Comparison of ENCODE assay signal across 9 cellular contexts in genomic region chr2:178448968-178449661, GRCh38. TPM values are rescaled to one million over a fixed set of nuclear protein-coding genes. Genes with fewer than 3 reads are reported as not detected.
DNase-seq lines count a peak whose midpoint lies in the region; ATAC-seq and TF ChIP-seq lines count a peak whose summit lies in the region.
"Had no signal": no experiment of that assay in that cellular context is flagged by ENCODE, and none has a peak within 500 bp of the region (broad histone marks: within the 10 kb centered on the region; RNA-seq: fewer than 3 reads in every experiment).

No MANE protein-coding gene starts in this region.

- H3K27me3 ChIP-seq in SU-DHL-6 (ENCODE audit: low read length) = no peaks in the 10 kb centered on the region

- H3K27me3 Mint-ChIP-seq in activated CD4-positive, alpha-beta T cell treated with anti-CD3 and anti-CD28 coated beads, Interleukin-2, amount 10 ng/mL, durations not matched to agents 7 days and 5 days = no peaks in the 10 kb centered on the region
- no peaks in the 10 kb centered on the region for H3K27me3 Mint-ChIP-seq in stimulated activated memory B cell treated with anti-CD40 and anti-IgM and Interleukin-4, amounts not matched to agents 10 μg/mL and 1 μg/mL and 100 μg/mL, for 72 hours

- H3K9ac ChIP-seq in SU-DHL-6 (ENCODE audit: low read length) = peak overlapping the region; percentile 74

- peak overlapping the region; percentile 77 for H3K4me3 ChIP-seq in SU-DHL-6 (ENCODE audit: insufficient read depth, low read length, poor library complexity, severe bottlenecking)
- no peak overlapping the region for H3K4me3 ChIP-seq in fibroblast of the aortic adventitia (ENCODE audit: low read depth, low read length)

- H3K4me2 ChIP-seq in SU-DHL-6 (ENCODE audit: low read depth, low read length, poor library complexity, severe bottlenecking) = peak overlapping the region; percentile 91

- H3K9me2 ChIP-seq in SU-DHL-6 (replicated peaks; ENCODE audit: insufficient read depth, low read length) = no peaks in the 10 kb centered on the region

- H3K79me2 ChIP-seq in SU-DHL-6 (ENCODE audit: insufficient read depth, low read length) = peaks cover 23% of the 10 kb centered on the region

- H3K27ac ChIP-seq in SU-DHL-6 (ENCODE audit: low read depth, low read length) = peak overlapping the region; percentile 91

- peak overlapping the region; percentile 86 for H3K4me3 Mint-ChIP-seq in activated CD4-positive, alpha-beta T cell treated with anti-CD3 and anti-CD28 coated beads, Interleukin-2, amount 10 ng/mL, durations not matched to agents 7 days and 5 days
- H3K4me3 Mint-ChIP-seq in stimulated activated memory B cell treated with anti-CD40 and anti-IgM and Interleukin-4, amounts not matched to agents 10 μg/mL and 1 μg/mL and 100 μg/mL, for 72 hours = peak overlapping the region; percentile 91

- POLR2A ChIA-PET in activated CD4-positive, alpha-beta T cell treated with anti-CD3 and anti-CD28 coated beads, Interleukin-2, amount 10 ng/mL, durations not matched to agents 7 days and 5 days (lab: Charles Lee) = interaction anchor here (1.1 to 1.3 kb wide), 2 partner anchors 20 to 334 kb away, joined by 3 to 5 read pairs; no protein-coding TSS in a partner anchor

- H4K20me1 ChIP-seq in SU-DHL-6 (ENCODE audit: low read depth, low read length) = no peaks in the 10 kb centered on the region

- H3K27ac Mint-ChIP-seq in activated CD4-positive, alpha-beta T cell treated with anti-CD3 and anti-CD28 coated beads, Interleukin-2, amount 10 ng/mL, durations not matched to agents 7 days and 5 days = peak overlapping the region; percentile 94
- no peak overlapping the region for H3K27ac Mint-ChIP-seq in stimulated activated memory B cell treated with anti-CD40 and anti-IgM and Interleukin-4, amounts not matched to agents 10 μg/mL and 1 μg/mL and 100 μg/mL, for 72 hours

- no peaks in the 10 kb centered on the region for H3K9me3 ChIP-seq in SU-DHL-6 (ENCODE audit: insufficient read depth, low read length)

- no peaks in the 10 kb centered on the region for H3K9me3 Mint-ChIP-seq in activated CD4-positive, alpha-beta T cell treated with anti-CD3 and anti-CD28 coated beads, Interleukin-2, amount 10 ng/mL, durations not matched to agents 7 days and 5 days
- H3K9me3 Mint-ChIP-seq in stimulated activated memory B cell treated with anti-CD40 and anti-IgM and Interleukin-4, amounts not matched to agents 10 μg/mL and 1 μg/mL and 100 μg/mL, for 72 hours = no peaks in the 10 kb centered on the region

- H3K36me3 Mint-ChIP-seq in activated CD4-positive, alpha-beta T cell treated with anti-CD3 and anti-CD28 coated beads, Interleukin-2, amount 10 ng/mL, durations not matched to agents 7 days and 5 days (ENCODE audit: low read depth) = peaks cover 29% of the 10 kb centered on the region
- H3K36me3 Mint-ChIP-seq in stimulated activated memory B cell treated with anti-CD40 and anti-IgM and Interleukin-4, amounts not matched to agents 10 μg/mL and 1 μg/mL and 100 μg/mL, for 72 hours = peaks cover 24% of the 10 kb centered on the region

- CTCF ChIA-PET in activated CD4-positive, alpha-beta T cell treated with anti-CD3 and anti-CD28 coated beads, Interleukin-2, amount 10 ng/mL, durations not matched to agents 7 days and 5 days (lab: Charles Lee) = interaction anchor here (0.6 to 1.9 kb wide), 4 partner anchors 33 to 316 kb away, joined by 3 to 6 read pairs (median 3); no protein-coding TSS in a partner anchor

- H3K36me3 ChIP-seq in SU-DHL-6 (ENCODE audit: low read length) = peaks cover 16% of the 10 kb centered on the region

- TF ChIP-seq CTCF in SU-DHL-6 (IDR thresholded peaks at IDR 0.05; ENCODE audit: insufficient read depth, low read length, poor library complexity, severe bottlenecking) (no peak), fibroblast of the aortic adventitia (IDR thresholded peaks at IDR 0.05; ENCODE audit: insufficient read depth, low read length) (no peak)

- no peak overlapping the region for H2AFZ ChIP-seq in SU-DHL-6 (ENCODE audit: low read depth, low read length, severe bottlenecking)

- no peak for DNase-seq in activated CD4-positive, alpha-beta T cell treated with anti-CD3 and anti-CD28 coated beads, Interleukin-2, amount 10 ng/mL, durations not matched to agents 7 days and 5 days
- DNase-seq in activated CD4-positive, alpha-beta T cell treated with anti-CD3 and anti-CD28 coated beads for 4 hours = no peak
- peak; percentile 2 for DNase-seq in fibroblast of the aortic adventitia (ENCODE audit: low read depth)
- no peak for DNase-seq in HPDE6-E6E7 (ENCODE audit: extremely low spot score)
- DNase-seq: left ventricle myocardium superior had no signal

- peaks cover 38% of the 10 kb centered on the region for H3K4me1 Mint-ChIP-seq in activated CD4-positive, alpha-beta T cell treated with anti-CD3 and anti-CD28 coated beads, Interleukin-2, amount 10 ng/mL, durations not matched to agents 7 days and 5 days
- peaks cover 32% of the 10 kb centered on the region for H3K4me1 Mint-ChIP-seq in stimulated activated memory B cell treated with anti-CD40 and anti-IgM and Interleukin-4, amounts not matched to agents 10 μg/mL and 1 μg/mL and 100 μg/mL, for 72 hours

- ATAC-seq in stimulated activated memory B cell treated with anti-CD40 and anti-IgM and Interleukin-4, amounts not matched to agents 10 μg/mL and 1 μg/mL and 100 μg/mL, for 72 hours = no peak
- ATAC-seq in GM18909 (IDR thresholded peaks at IDR 0.05; ENCODE audit: poor library complexity, unreplicated experiment) (no peak), HG03196 (IDR thresholded peaks at IDR 0.05; ENCODE audit: unreplicated experiment) (no peak)
- ATAC-seq: left ventricle myocardium superior had no signal

- peaks cover 20% of the 10 kb centered on the region for H3F3A ChIP-seq in SU-DHL-6 (ENCODE audit: insufficient read depth)

RNA-seq across cellular contexts. Expression of gene PRKRA, which starts 1.9 kb away (rescaled TPM):
- 10 to 100 TPM; 37.4 to 38.2 TPM for total RNA-seq in activated CD4-positive, alpha-beta T cell treated with anti-CD3 and anti-CD28 coated beads, Interleukin-2, amount 10 ng/mL, durations not matched to agents 7 days and 5 days
- 34.2 and 55.8 TPM in 2 replicates for total RNA-seq in fibroblast of the aortic adventitia (ENCODE audit: low replicate concordance)

RNA-seq across cellular contexts. Expression of gene PJVK, which starts 2.1 kb away (rescaled TPM):
- total RNA-seq in activated CD4-positive, alpha-beta T cell treated with anti-CD3 and anti-CD28 coated beads, Interleukin-2, amount 10 ng/mL, durations not matched to agents 7 days and 5 days = 1 to 10 TPM; 1.5 to 2.2 TPM
- 1.6 and 2.3 TPM in 2 replicates for total RNA-seq in fibroblast of the aortic adventitia (ENCODE audit: low replicate concordance)

RNA-seq across cellular contexts. Expression of gene FKBP7, which starts 29.3 kb away (rescaled TPM):
- total RNA-seq in activated CD4-positive, alpha-beta T cell treated with anti-CD3 and anti-CD28 coated beads, Interleukin-2, amount 10 ng/mL, durations not matched to agents 7 days and 5 days = 1 to 10 TPM; 1.4 to 2.1 TPM
- total RNA-seq in fibroblast of the aortic adventitia (ENCODE audit: low replicate concordance) = 35.5 and 109 TPM in 2 replicates

RNA-seq across cellular contexts. Expression of gene PLEKHA3, which starts 31.1 kb away (rescaled TPM):
- 10 to 100 TPM; 21.4 to 24.7 TPM for total RNA-seq in activated CD4-positive, alpha-beta T cell treated with anti-CD3 and anti-CD28 coated beads, Interleukin-2, amount 10 ng/mL, durations not matched to agents 7 days and 5 days
- total RNA-seq in fibroblast of the aortic adventitia (ENCODE audit: low replicate concordance) = 4.7 and 10.0 TPM in 2 replicates

Comparison
In these comparisons a context has a peak if more than half of its experiments do, and no peak if none do; other contexts are left out.
1. RNA of gene FKBP7, which starts 29.3 kb away (total RNA-seq): 35.5 to 109 TPM in fibroblast of the aortic adventitia; 1.4 to 2.1 TPM in activated CD4-positive, alpha-beta T cell treated with anti-CD3 and anti-CD28 coated beads, Interleukin-2, amount 10 ng/mL, durations not matched to agents 7 days and 5 days; every median in the first group is over 10 times any median in the second.